ENCODE assay signal across 18 cellular contexts in genomic region chr12:7160183-7160582, GRCh38. TPM values are rescaled to one million over a fixed set of nuclear protein-coding genes. Genes with fewer than 3 reads are reported as not detected.
DNase-seq lines count a peak whose midpoint lies in the region; ATAC-seq, FAIRE-seq and TF ChIP-seq lines count a peak whose summit lies in the region.
"Had no signal": no experiment of that assay in that cellular context is flagged by ENCODE, and none has a peak within 500 bp of the region (broad histone marks: within the 10 kb centered on the region; RNA-seq: fewer than 3 reads in every experiment).

No MANE protein-coding gene starts in this region.

- peaks cover 9% of the 10 kb centered on the region; the same call in 1 of the 2 replicates for H3K9me2 ChIP-seq in GM23338 (ENCODE audit: insufficient read depth)

- H3K27ac ChIP-seq in neuronal stem cell (replicated peaks; ENCODE audit: low read length): no peak overlapping the region
- no peak overlapping the region for H3K27ac ChIP-seq in GM23338 (ENCODE audit: low read depth)
- H3K27ac ChIP-seq: BLaER1 treated with 17β-estradiol and CSF1 and Interleukin-3, amounts not matched to agents 10 nM and 100 nM; Peyer's patch; SJSA1 had no signal

- ATAC-seq in stimulated activated naive CD8-positive, alpha-beta T cell treated with anti-CD3 and anti-CD28 coated beads, Interleukin-15, Interleukin-2, amounts not matched to agents 100 U/mL and 50 U/mL, for 24 hours: no peak
- ATAC-seq in GM23338: no peak
- ATAC-seq: K562 had no signal

- H3K36me3 ChIP-seq in neuronal stem cell (replicated peaks in 1 of 2; ENCODE audit: control insufficient read depth in 2 of 2, insufficient read depth in 2 of 2, low read length in 2 of 2): peaks cover 4 to 9% of the 10 kb centered on the region in 2 donors
- no peaks in the 10 kb centered on the region for H3K36me3 ChIP-seq in GM23338 (ENCODE audit: insufficient read depth)
- H3K36me3 ChIP-seq: SJSA1 had no signal

- peak overlapping the region; percentile 35 for H3K23ac ChIP-seq in neuronal stem cell (ENCODE audit: low read depth, low read length, poor library complexity)

- WGBS in neuronal stem cell (ENCODE audit: extremely low coverage in 2 of 2, insufficient read length in 2 of 2, insufficient replicate concordance in 1 of 2), 2 donors: no CpG with 5 or more reads among the region's 7 CpGs

- H3K4me3 ChIP-seq in neuronal stem cell (ENCODE audit: low read length in 2 of 2) (no peak overlapping the region), GM23338 (no peak overlapping the region)
- H3K4me3 ChIP-seq: BLaER1 treated with 17β-estradiol and CSF1 and Interleukin-3, amounts not matched to agents 10 nM and 100 nM; K562; Peyer's patch; SJSA1 had no signal

- no peak overlapping the region for H2AK5ac ChIP-seq in neuronal stem cell (ENCODE audit: low read depth, low read length)

- H2AFZ ChIP-seq in neuronal stem cell (ENCODE audit: low read length) (no peak overlapping the region), GM23338 (no peak overlapping the region)

- H3K4me1 ChIP-seq in neuronal stem cell (ENCODE audit: control insufficient read depth in 2 of 2, insufficient read depth in 1 of 2, low read depth in 1 of 2, low read length in 2 of 2) (peaks cover 0 to 2% of the 10 kb centered on the region in 2 donors), GM23338 (ENCODE audit: insufficient read depth) (no peaks in the 10 kb centered on the region)
- H3K4me1 ChIP-seq: Peyer's patch, SJSA1 had no signal

- no peak overlapping the region for H2BK5ac ChIP-seq in neuronal stem cell (ENCODE audit: low read length)

- H3K36me3 Mint-ChIP-seq in stimulated activated naive CD8-positive, alpha-beta T cell treated with anti-CD3 and anti-CD28 coated beads, Interleukin-15, Interleukin-2, amounts not matched to agents 100 ng/mL and 50 ng/mL, for 24 hours (ENCODE audit: low read depth): no peaks in the 10 kb centered on the region
- peaks cover 8% of the 10 kb centered on the region for H3K36me3 Mint-ChIP-seq in GM23338 (ENCODE audit: low read depth)

- H3K4me2 ChIP-seq in neuronal stem cell (ENCODE audit: insufficient read depth, low read length, poor library complexity, severe bottlenecking) (no peak overlapping the region), GM23338 (no peak overlapping the region)
- H3K4me2 ChIP-seq: BLaER1 treated with 17β-estradiol and CSF1 and Interleukin-3, amounts not matched to agents 10 nM and 100 nM had no signal

- peaks cover 3 to 5% of the 10 kb centered on the region in 2 donors for H3K9me3 ChIP-seq in neuronal stem cell (replicated peaks in 1 of 2; ENCODE audit: control insufficient read depth in 2 of 2, insufficient read depth in 1 of 2, low read depth in 1 of 2, low read length in 2 of 2)
- H3K9me3 ChIP-seq: Peyer's patch, SJSA1 had no signal

- no peak overlapping the region for H2BK12ac ChIP-seq in neuronal stem cell (ENCODE audit: low read length)

- H3K9me3 Mint-ChIP-seq in stimulated activated naive CD8-positive, alpha-beta T cell treated with anti-CD3 and anti-CD28 coated beads, Interleukin-15, Interleukin-2, amounts not matched to agents 100 ng/mL and 50 ng/mL, for 24 hours: no peaks in the 10 kb centered on the region
- peaks cover 19% of the 10 kb centered on the region for H3K9me3 Mint-ChIP-seq in GM23338
- H3K9me3 Mint-ChIP-seq: CD8-positive, alpha-beta memory T cell had no signal

- H3K27me3 Mint-ChIP-seq in stimulated activated naive CD8-positive, alpha-beta T cell treated with anti-CD3 and anti-CD28 coated beads, Interleukin-15, Interleukin-2, amounts not matched to agents 100 ng/mL and 50 ng/mL, for 24 hours: peaks cover 15% of the 10 kb centered on the region
- peaks cover 11% of the 10 kb centered on the region for H3K27me3 Mint-ChIP-seq in GM23338 (ENCODE audit: insufficient read depth, low read depth, poor library complexity)

- H3K18ac ChIP-seq in neuronal stem cell (ENCODE audit: low read length): no peak overlapping the region

- FAIRE-seq in urothelium cell line (lab: Jason Lieb, UNC): peak; percentile 93
- FAIRE-seq: K562 had no signal

- no peak overlapping the region for H3K4ac ChIP-seq in neuronal stem cell (ENCODE audit: low read length)

- no peak overlapping the region for H4K8ac ChIP-seq in neuronal stem cell (ENCODE audit: low read depth, low read length)

- peak overlapping the region; percentile 22 for H3K27ac Mint-ChIP-seq in stimulated activated naive CD8-positive, alpha-beta T cell treated with anti-CD3 and anti-CD28 coated beads, Interleukin-15, Interleukin-2, amounts not matched to agents 100 ng/mL and 50 ng/mL, for 24 hours
- no peak overlapping the region for H3K27ac Mint-ChIP-seq in GM23338

- no peaks in the 10 kb centered on the region for H3K79me1 ChIP-seq in neuronal stem cell (ENCODE audit: low read depth, low read length)

- H3F3A ChIP-seq in GM23338 (replicated peaks; ENCODE audit: low read depth): no peaks in the 10 kb centered on the region

- H3K79me2 ChIP-seq in GM23338 (replicated peaks; ENCODE audit: insufficient read depth): no peaks in the 10 kb centered on the region

- H3K14ac ChIP-seq in neuronal stem cell (ENCODE audit: low read length): no peak overlapping the region

- no peaks in the 10 kb centered on the region for H4K20me1 ChIP-seq in GM23338 (replicated peaks; ENCODE audit: insufficient read depth)

- no peak overlapping the region for H2BK120ac ChIP-seq in neuronal stem cell (ENCODE audit: low read depth, low read length)

- no peak for TF ChIP-seq CTCF in GM23338 (conservative IDR thresholded peaks at IDR 0.05; ENCODE audit: low read depth in 2 of 2)

- no peak for DNase-seq in stimulated activated naive CD8-positive, alpha-beta T cell treated with anti-CD3 and anti-CD28 coated beads, Interleukin-15, Interleukin-2, amounts not matched to agents 100 U/mL and 50 U/mL, for 24 hours
- DNase-seq in NCI-H2171 (lab: John Stamatoyannopoulos, UW) (peak; percentile 88), neuronal stem cell (ENCODE audit: low spot score) (no peak), urothelium cell line (ENCODE audit: low spot score) (no peak), GM23338 (ENCODE audit: low spot score) (no peak), GM19238 (ENCODE audit: insufficient read length, low spot score) (no peak)
- DNase-seq in central memory CD4-positive, alpha-beta T cell: no peak
- DNase-seq: CD8-positive, alpha-beta memory T cell; DMS79; NCI-H187; NCI-H446; NCI-H69; NK-92 treated with Interleukin-12 subunit alpha and Interleukin-12 subunit beta, amount 100 ng/mL, for 24 hours; Peyer's patch had no signal

- peaks cover 7% of the 10 kb centered on the region for H3K4me1 Mint-ChIP-seq in stimulated activated naive CD8-positive, alpha-beta T cell treated with anti-CD3 and anti-CD28 coated beads, Interleukin-15, Interleukin-2, amounts not matched to agents 100 ng/mL and 50 ng/mL, for 24 hours (ENCODE audit: low read depth)
- H3K4me1 Mint-ChIP-seq in GM23338: peaks cover 5% of the 10 kb centered on the region; the same call in 2 of the 3 replicates

- no peak overlapping the region for H3K4me3 Mint-ChIP-seq in stimulated activated naive CD8-positive, alpha-beta T cell treated with anti-CD3 and anti-CD28 coated beads, Interleukin-15, Interleukin-2, amounts not matched to agents 100 ng/mL and 50 ng/mL, for 24 hours
- no peak overlapping the region for H3K4me3 Mint-ChIP-seq in GM23338
- H3K4me3 Mint-ChIP-seq: CD8-positive, alpha-beta memory T cell had no signal

- peak overlapping the region; percentile 47 for H3K9ac ChIP-seq in neuronal stem cell (ENCODE audit: low read depth, low read length, poor library complexity)
- H3K9ac ChIP-seq: BLaER1 treated with 17β-estradiol and CSF1 and Interleukin-3, amounts not matched to agents 10 nM and 100 nM had no signal

- no peak overlapping the region for H4K91ac ChIP-seq in neuronal stem cell (ENCODE audit: low read depth, low read length, poor library complexity)

- no peak overlapping the region for H2BK15ac ChIP-seq in neuronal stem cell (ENCODE audit: low read length)

- H3K27me3 ChIP-seq in neuronal stem cell (ENCODE audit: control insufficient read depth in 3 of 3, insufficient read depth in 3 of 3, low read depth in 1 of 3, low read length in 3 of 3): peaks cover 0 to 20% (median 0%) of the 10 kb centered on the region in 3 experiments
- peaks cover 7% of the 10 kb centered on the region; the same call in 1 of the 2 replicates for H3K27me3 ChIP-seq in GM23338 (ENCODE audit: insufficient read depth)
- H3K27me3 ChIP-seq: Peyer's patch had no signal

TF ChIP-seq in GM23338, 12 proteins besides CTCF, POLR2A, EP300 and RAD21 (continues in another document):
- TF ChIP-seq STAT1 (IDR thresholded peaks at IDR 0.05; ENCODE audit: unreplicated experiment): no peak

RNA-seq across cellular contexts. Expression of gene PEX5, which starts 29.3 kb away (rescaled TPM):
- polyA plus RNA-seq in neuronal stem cell (2013, experiment 1 of 2): 21.3 TPM
- polyA plus RNA-seq in neuronal stem cell (2013, experiment 2 of 2): 22.3 TPM
- total RNA-seq in GM23338 (2014; rRNA removed; shearing (Covaris generic)): 58.8 and 72.0 TPM in 2 replicates
- polyA plus RNA-seq in GM23338 (2016; fragmentation: Nextera tagmentation; extraction: Ambion mirVana): 7.4 and 7.5 TPM in 2 replicates

RNA-seq across cellular contexts. Expression of gene CLSTN3, which starts 30.0 kb away (rescaled TPM):
- polyA plus RNA-seq in neuronal stem cell (2013, experiment 1 of 2): 26.6 TPM
- 26.6 TPM for polyA plus RNA-seq in neuronal stem cell (2013, experiment 2 of 2)
- total RNA-seq in GM23338 (2014; rRNA removed; shearing (Covaris generic)): 27.9 and 46.9 TPM in 2 replicates
- 5.0 and 5.8 TPM in 2 replicates for polyA plus RNA-seq in GM23338 (2016; fragmentation: Nextera tagmentation; extraction: Ambion mirVana)

RNA-seq across cellular contexts. Expression of gene RBP5, which starts 31.5 kb away (rescaled TPM):
- 0.46 TPM for polyA plus RNA-seq in neuronal stem cell (2013, experiment 1 of 2)
- 0.64 TPM for polyA plus RNA-seq in neuronal stem cell (2013, experiment 2 of 2)
- total RNA-seq in GM23338 (2014; rRNA removed; shearing (Covaris generic)): 3.0 TPM in 1 of 2 replicates, not detected in the other
- 0.73 and 1.2 TPM in 2 replicates for polyA plus RNA-seq in GM23338 (2016; fragmentation: Nextera tagmentation; extraction: Ambion mirVana)
- total RNA-seq: SJSA1 had no signal
- polyA plus RNA-seq: CD8-positive, alpha-beta memory T cell had no signal

RNA-seq across cellular contexts. Expression of gene C1RL, which starts 51.2 kb away (rescaled TPM):
- polyA plus RNA-seq in neuronal stem cell (2013, experiment 1 of 2): 22.9 TPM
- polyA plus RNA-seq in neuronal stem cell (2013, experiment 2 of 2): 21.6 TPM
- total RNA-seq in GM23338 (2014; rRNA removed; shearing (Covaris generic)): 8.8 and 10.0 TPM in 2 replicates
- 7.3 and 9.1 TPM in 2 replicates for polyA plus RNA-seq in GM23338 (2016; fragmentation: Nextera tagmentation; extraction: Ambion mirVana)
